Comparison of ENCODE assay signal across 2 cellular contexts in the genomic region with DNA sequence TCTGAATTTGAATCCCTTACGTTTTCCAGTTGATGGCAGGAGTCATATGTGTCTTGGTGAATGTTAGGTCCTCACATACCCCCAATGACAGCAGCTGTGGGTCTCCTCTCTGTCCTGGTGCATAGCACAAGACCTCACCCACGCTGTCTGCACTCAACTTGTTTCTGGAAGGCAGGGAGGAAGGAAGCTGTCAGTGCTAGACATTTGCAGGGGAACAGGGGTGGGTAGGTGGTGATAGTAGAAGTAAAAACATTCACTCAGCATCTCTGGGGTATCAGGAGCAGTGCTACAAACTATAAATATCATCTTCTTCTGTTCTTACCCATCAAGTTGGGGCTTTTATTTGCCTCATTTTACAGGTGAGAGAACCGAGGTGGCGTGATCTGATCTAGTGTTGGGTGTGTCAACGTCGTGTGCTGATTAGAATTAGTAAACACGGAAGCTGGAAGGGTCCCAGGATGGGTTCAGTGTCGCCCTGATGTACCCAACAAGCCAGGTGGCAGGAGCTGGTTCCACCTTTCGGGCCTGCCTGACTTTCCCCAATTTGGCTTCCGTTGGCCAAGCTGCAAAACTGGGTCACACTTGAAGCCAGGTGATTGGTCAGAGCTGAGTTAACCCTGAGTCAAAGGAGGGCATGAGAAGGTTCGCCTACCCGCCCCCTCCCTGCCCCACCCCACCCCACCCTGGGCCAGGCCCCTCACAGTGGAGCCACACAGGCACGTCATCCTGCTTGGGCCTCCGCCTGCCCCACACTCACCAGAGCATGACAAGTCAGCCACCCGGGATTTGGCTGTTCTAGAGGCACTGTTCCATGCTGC.
A peak's percentile ranks its signal among the peaks of the same experiment; 100 is the strongest.
TF ChIP-seq lines count a peak whose summit lies in the region.

No MANE protein-coding gene starts in this region.

TF ChIP-seq in liver, 16 proteins besides CTCF, POLR2A, EP300 and RAD21:
- no peak for TF ChIP-seq JUND (IDR thresholded peaks at IDR 0.05)
- no peak for TF ChIP-seq ATF3 (IDR thresholded peaks at IDR 0.05)
- TF ChIP-seq SP1 (IDR thresholded peaks at IDR 0.05): peak; percentile 24
- TF ChIP-seq RXRA (IDR thresholded peaks at IDR 0.05): peak in 1 of 2 donors; percentile 20
- TF ChIP-seq FOXA1 (IDR thresholded peaks at IDR 0.05): no peak
- no peak for TF ChIP-seq TAF1 (conservative IDR thresholded peaks at IDR 0.05)
- no peak for TF ChIP-seq MAX (IDR thresholded peaks at IDR 0.05)

TF ChIP-seq in HepG2, 621 proteins besides CTCF, POLR2A, EP300 and RAD21:
- TF ChIP-seq CSRNP1 (CRISPR knock-in tag; IDR thresholded peaks at IDR 0.05): no peak
- no peak for TF ChIP-seq ZBTB14 (CRISPR knock-in tag; IDR thresholded peaks at IDR 0.05)
- no peak for TF ChIP-seq ZNF101 (CRISPR knock-in tag; IDR thresholded peaks at IDR 0.05; ENCODE audit: borderline replicate concordance, low read depth)
- no peak for TF ChIP-seq ZNF773 (CRISPR knock-in tag; IDR thresholded peaks at IDR 0.05; ENCODE audit: borderline replicate concordance)
- no peak for TF ChIP-seq FOXK2 (IDR thresholded peaks at IDR 0.05)
- no peak for TF ChIP-seq MIER3 (CRISPR knock-in tag; IDR thresholded peaks at IDR 0.05; ENCODE audit: borderline replicate concordance)
- TF ChIP-seq ZNF761 (CRISPR knock-in tag; conservative IDR thresholded peaks at IDR 0.05): no peak
